Comparison of ENCODE assay signal across 1 cellular context in the genomic region with DNA sequence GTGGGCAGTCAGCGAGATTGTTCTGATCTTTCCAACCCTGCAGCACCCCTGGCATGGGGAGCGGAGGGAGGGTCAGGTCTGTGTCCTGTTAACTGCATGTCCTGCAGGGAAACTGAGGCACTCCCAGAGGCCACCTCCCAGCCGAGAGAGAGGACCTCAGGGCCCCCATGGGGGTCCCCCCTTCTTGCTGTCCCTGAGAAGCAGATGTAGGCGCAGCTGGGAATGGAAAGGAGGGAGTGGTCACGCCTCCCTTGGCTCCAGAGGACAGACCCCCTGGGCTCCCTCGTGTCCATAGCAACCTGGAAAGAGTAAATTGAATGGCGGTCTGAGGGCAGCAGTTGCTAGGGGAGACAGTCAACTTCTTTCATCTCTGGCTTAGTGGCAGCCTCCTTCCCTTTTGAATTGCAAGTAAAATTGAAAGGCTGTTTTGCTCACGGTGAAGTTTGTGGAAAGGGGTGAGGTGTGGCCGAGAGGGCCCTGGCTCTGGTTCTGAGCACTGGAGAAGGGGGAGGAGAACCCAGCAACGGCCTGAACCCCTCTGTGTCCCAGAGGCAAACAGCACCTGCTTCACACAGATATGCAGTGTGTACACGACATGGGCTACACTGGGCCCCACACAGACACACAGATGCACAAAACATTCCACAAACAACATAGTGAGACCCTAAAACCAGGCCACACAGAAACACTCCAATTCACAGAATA.
TF ChIP-seq lines count a peak whose summit lies in the region.

No MANE protein-coding gene starts in this region.

TF ChIP-seq in HEK293, 187 proteins besides CTCF, POLR2A, EP300 and RAD21 (continued from another document):
- TF ChIP-seq ZNF544 (tag by site-specific recombination; IDR thresholded peaks at IDR 0.05) = no peak
- TF ChIP-seq ZNF16 (tag by site-specific recombination; IDR thresholded peaks at IDR 0.05; ENCODE audit: low read depth) = no peak
- no peak for TF ChIP-seq KLF16 (tag by site-specific recombination; IDR thresholded peaks at IDR 0.05)
- no peak for TF ChIP-seq GFI1B (tag by site-specific recombination; IDR thresholded peaks at IDR 0.05)
- TF ChIP-seq ZNF174 (tag by site-specific recombination; IDR thresholded peaks at IDR 0.05) = no peak
- TF ChIP-seq ZNF391 (tag by site-specific recombination; IDR thresholded peaks at IDR 0.05; ENCODE audit: borderline replicate concordance, low read depth) = no peak
- no peak for TF ChIP-seq ZNF133 (tag by site-specific recombination; IDR thresholded peaks at IDR 0.05)
- TF ChIP-seq, protein P1, sequence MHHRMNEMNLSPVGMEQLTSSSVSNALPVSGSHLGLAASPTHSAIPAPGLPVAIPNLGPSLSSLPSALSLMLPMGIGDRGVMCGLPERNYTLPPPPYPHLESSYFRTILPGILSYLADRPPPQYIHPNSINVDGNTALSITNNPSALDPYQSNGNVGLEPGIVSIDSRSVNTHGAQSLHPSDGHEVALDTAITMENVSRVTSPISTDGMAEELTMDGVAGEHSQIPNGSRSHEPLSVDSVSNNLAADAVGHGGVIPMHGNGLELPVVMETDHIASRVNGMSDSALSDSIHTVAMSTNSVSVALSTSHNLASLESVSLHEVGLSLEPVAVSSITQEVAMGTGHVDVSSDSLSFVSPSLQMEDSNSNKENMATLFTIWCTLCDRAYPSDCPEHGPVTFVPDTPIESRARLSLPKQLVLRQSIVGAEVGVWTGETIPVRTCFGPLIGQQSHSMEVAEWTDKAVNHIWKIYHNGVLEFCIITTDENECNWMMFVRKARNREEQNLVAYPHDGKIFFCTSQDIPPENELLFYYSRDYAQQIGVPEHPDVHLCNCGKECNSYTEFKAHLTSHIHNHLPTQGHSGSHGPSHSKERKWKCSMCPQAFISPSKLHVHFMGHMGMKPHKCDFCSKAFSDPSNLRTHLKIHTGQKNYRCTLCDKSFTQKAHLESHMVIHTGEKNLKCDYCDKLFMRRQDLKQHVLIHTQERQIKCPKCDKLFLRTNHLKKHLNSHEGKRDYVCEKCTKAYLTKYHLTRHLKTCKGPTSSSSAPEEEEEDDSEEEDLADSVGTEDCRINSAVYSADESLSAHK (tag by site-specific recombination; IDR thresholded peaks at IDR 0.05) = no peak
- no peak for TF ChIP-seq ZNF248 (tag by site-specific recombination; IDR thresholded peaks at IDR 0.05)
- TF ChIP-seq FEZF1 (tag by site-specific recombination; IDR thresholded peaks at IDR 0.05) = no peak
- TF ChIP-seq ZNF747 (tag by site-specific recombination; IDR thresholded peaks at IDR 0.05) = no peak
- TF ChIP-seq ZNF530 (tag by site-specific recombination; IDR thresholded peaks at IDR 0.05; ENCODE audit: low read depth) = no peak
- TF ChIP-seq, protein P2, sequence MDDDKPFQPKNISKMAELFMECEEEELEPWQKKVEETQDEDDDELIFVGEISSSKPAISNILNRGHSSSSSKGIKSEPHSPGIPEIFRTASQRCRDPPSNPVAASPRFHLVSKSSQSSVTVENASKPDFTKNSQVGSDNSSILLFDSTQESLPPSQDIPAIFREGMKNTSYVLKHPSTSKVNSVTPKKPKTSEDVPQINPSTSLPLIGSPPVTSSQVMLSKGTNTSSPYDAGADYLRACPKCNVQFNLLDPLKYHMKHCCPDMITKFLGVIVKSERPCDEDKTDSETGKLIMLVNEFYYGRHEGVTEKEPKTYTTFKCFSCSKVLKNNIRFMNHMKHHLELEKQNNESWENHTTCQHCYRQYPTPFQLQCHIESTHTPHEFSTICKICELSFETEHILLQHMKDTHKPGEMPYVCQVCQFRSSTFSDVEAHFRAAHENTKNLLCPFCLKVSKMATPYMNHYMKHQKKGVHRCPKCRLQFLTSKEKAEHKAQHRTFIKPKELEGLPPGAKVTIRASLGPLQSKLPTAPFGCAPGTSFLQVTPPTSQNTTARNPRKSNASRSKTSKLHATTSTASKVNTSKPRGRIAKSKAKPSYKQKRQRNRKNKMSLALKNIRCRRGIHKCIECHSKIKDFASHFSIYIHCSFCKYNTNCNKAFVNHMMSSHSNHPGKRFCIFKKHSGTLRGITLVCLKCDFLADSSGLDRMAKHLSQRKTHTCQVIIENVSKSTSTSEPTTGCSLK (tag by site-specific recombination; IDR thresholded peaks at IDR 0.05) = no peak
- peak; percentile 24; the same call in 1 of the 2 replicates for TF ChIP-seq ZFP69B (tag by site-specific recombination; IDR thresholded peaks at IDR 0.05)
- TF ChIP-seq, protein P3, sequence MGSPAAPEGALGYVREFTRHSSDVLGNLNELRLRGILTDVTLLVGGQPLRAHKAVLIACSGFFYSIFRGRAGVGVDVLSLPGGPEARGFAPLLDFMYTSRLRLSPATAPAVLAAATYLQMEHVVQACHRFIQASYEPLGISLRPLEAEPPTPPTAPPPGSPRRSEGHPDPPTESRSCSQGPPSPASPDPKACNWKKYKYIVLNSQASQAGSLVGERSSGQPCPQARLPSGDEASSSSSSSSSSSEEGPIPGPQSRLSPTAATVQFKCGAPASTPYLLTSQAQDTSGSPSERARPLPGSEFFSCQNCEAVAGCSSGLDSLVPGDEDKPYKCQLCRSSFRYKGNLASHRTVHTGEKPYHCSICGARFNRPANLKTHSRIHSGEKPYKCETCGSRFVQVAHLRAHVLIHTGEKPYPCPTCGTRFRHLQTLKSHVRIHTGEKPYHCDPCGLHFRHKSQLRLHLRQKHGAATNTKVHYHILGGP (tag by site-specific recombination; IDR thresholded peaks at IDR 0.05) = no peak
- peak; percentile 81 for TF ChIP-seq GLIS1 (tag by site-specific recombination; IDR thresholded peaks at IDR 0.05)
TF ChIP-seq in HEK293: peak in this region for 5.
